ENCODE assay signal across 13 cellular contexts in the genomic region with DNA sequence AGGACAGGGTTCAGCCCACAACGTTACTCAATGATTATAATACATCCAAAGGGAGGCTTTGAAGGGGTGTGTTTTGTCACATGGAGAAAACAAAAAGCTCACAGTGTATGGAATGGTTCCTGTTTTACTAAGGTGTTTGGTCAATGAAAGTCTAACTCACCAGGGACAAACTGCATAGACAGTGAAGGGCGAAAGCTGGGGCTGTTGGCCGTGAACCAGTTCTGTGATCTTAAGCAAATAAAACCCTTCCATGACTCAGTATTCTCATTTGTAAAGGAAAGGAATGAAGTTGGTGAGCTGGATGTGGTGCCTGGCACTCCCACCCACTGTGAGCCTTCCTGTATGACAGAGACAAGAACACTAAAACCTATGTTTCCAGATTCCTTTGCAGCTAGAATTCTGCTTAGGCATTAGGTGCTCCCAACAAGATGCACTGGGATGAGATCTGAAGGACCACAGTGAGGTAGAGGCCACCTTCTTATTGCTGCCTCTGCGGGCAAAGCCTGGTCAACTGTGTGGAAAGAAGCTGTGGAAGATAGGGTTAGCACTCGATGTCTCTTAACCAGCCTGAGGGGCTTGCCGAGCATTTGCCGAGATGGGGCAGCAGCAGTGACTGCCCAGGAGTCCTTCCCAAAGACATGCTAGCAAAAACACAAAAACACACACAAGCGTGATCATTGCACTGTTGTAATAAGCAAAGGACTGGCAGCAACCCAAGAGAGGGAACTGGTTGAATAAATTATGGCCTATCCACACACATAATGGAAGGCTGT. TPM values are rescaled to one million over a fixed set of nuclear protein-coding genes. Genes with fewer than 3 reads are reported as not detected.
DNase-seq lines count a peak whose midpoint lies in the region; ATAC-seq, FAIRE-seq and TF ChIP-seq lines count a peak whose summit lies in the region.
"Had no signal": no experiment of that assay in that cellular context is flagged by ENCODE, and none has a peak within 500 bp of the region (broad histone marks: within the 10 kb centered on the region; RNA-seq: fewer than 3 reads in every experiment).

No MANE protein-coding gene starts in this region.

- H3K9me3 Mint-ChIP-seq in activated naive CD8-positive, alpha-beta T cell treated with anti-CD3 and anti-CD28 coated beads, Interleukin-2, amount 50 U/mL, for 24 hours = peaks cover 4% of the 10 kb centered on the region
- peaks cover 7% of the 10 kb centered on the region for H3K9me3 Mint-ChIP-seq in nephron progenitor cell
- H3K9me3 Mint-ChIP-seq: T-cell had no signal

- H3K4me3 ChIP-seq in AG09309 (ENCODE audit: control insufficient read depth, low read depth, low read length) (no peak overlapping the region), SJCRH30 (no peak overlapping the region)
- H3K4me3 ChIP-seq: gastrocnemius medialis had no signal

- peaks cover 18% of the 10 kb centered on the region for H3K36me3 Mint-ChIP-seq in activated naive CD8-positive, alpha-beta T cell treated with anti-CD3 and anti-CD28 coated beads, Interleukin-2, amount 50 U/mL, for 24 hours (ENCODE audit: low read depth)
- H3K36me3 Mint-ChIP-seq in nephron progenitor cell (ENCODE audit: low read depth) = peaks cover under 1% of the 10 kb centered on the region

- no peaks in the 10 kb centered on the region for H3K27me3 Mint-ChIP-seq in activated naive CD8-positive, alpha-beta T cell treated with anti-CD3 and anti-CD28 coated beads, Interleukin-2, amount 50 U/mL, for 24 hours
- H3K27me3 Mint-ChIP-seq in nephron progenitor cell (ENCODE audit: low read depth, poor library complexity) = peaks cover 9% of the 10 kb centered on the region
- H3K27me3 Mint-ChIP-seq: T-cell had no signal

- ATAC-seq in activated naive CD8-positive, alpha-beta T cell treated with anti-CD3 and anti-CD28 coated beads, Interleukin-2, amount 50 U/mL, for 24 hours = no peak
- ATAC-seq in HG03159 (IDR thresholded peaks at IDR 0.05; ENCODE audit: unreplicated experiment) = no peak
- ATAC-seq: gastrocnemius medialis, T-cell had no signal

- H3K4me1 ChIP-seq in SJCRH30 = no peaks in the 10 kb centered on the region
- H3K4me1 ChIP-seq: gastrocnemius medialis had no signal

- no peak overlapping the region for H3K27ac ChIP-seq in SJCRH30
- H3K27ac ChIP-seq: gastrocnemius medialis had no signal

- no peak for TF ChIP-seq POLR2A in GM12891 (IDR thresholded peaks at IDR 0.05; ENCODE audit: low read depth, low read length)

- H3K27me3 ChIP-seq in SJCRH30 = no peaks in the 10 kb centered on the region
- H3K27me3 ChIP-seq: gastrocnemius medialis had no signal

- H3K9me3 ChIP-seq in SJCRH30 (replicated peaks) = no peaks in the 10 kb centered on the region
- H3K9me3 ChIP-seq: gastrocnemius medialis had no signal

- H3K36me3 ChIP-seq in SJCRH30 = no peaks in the 10 kb centered on the region
- H3K36me3 ChIP-seq: gastrocnemius medialis had no signal

- peak overlapping the region; percentile 60 for H3K27ac Mint-ChIP-seq in activated naive CD8-positive, alpha-beta T cell treated with anti-CD3 and anti-CD28 coated beads, Interleukin-2, amount 50 U/mL, for 24 hours
- H3K27ac Mint-ChIP-seq in nephron progenitor cell = no peak overlapping the region
- H3K27ac Mint-ChIP-seq: T-cell had no signal

- DNase-seq in AG09309 (ENCODE audit: low read depth) = peak; percentile 28
- no peak for DNase-seq in GM12891 (ENCODE audit: insufficient read length, low spot score)
- no peak for DNase-seq in activated naive CD8-positive, alpha-beta T cell treated with anti-CD3 and anti-CD28 coated beads, Interleukin-2, amount 50 U/mL, for 24 hours
- peak; percentile 86 for DNase-seq in kidney glomerular epithelial cell (lab: John Stamatoyannopoulos, UW)
- no peak for DNase-seq in central memory CD4-positive, alpha-beta T cell
- no peak for DNase-seq in nephron progenitor cell
- DNase-seq in SJCRH30 = no peak
- DNase-seq: activated gamma-delta T cell; gastrocnemius medialis; NCI-H1436 treated with DMSO at 0.1 percent for 48 hours; stimulated activated CD4-positive, alpha-beta T cell treated with anti-CD3 and anti-CD28 coated beads, Interleukin-4, amount 100 ng/mL, for 24 hours; T-cell had no signal

- peak overlapping the region; percentile 22 for H3K4me3 Mint-ChIP-seq in activated naive CD8-positive, alpha-beta T cell treated with anti-CD3 and anti-CD28 coated beads, Interleukin-2, amount 50 U/mL, for 24 hours
- no peak overlapping the region for H3K4me3 Mint-ChIP-seq in nephron progenitor cell
- H3K4me3 Mint-ChIP-seq: T-cell had no signal

- peaks cover 91% of the 10 kb centered on the region for H3K4me1 Mint-ChIP-seq in activated naive CD8-positive, alpha-beta T cell treated with anti-CD3 and anti-CD28 coated beads, Interleukin-2, amount 50 U/mL, for 24 hours
- H3K4me1 Mint-ChIP-seq in nephron progenitor cell = peaks cover 32% of the 10 kb centered on the region

- peak; percentile 63 for FAIRE-seq in GM12891 (lab: Jason Lieb, UNC)

- TF ChIP-seq CTCF in AG09309 (IDR thresholded peaks at IDR 0.05; ENCODE audit: control insufficient read depth, insufficient read depth, low read depth, low read length, missing control alignments) (no peak), nephron progenitor cell (IDR thresholded peaks at IDR 0.05) (no peak)

TF ChIP-seq in GM12891, 5 proteins besides CTCF, POLR2A, EP300 and RAD21:
- TF ChIP-seq POU2F2 (IDR thresholded peaks at IDR 0.05; ENCODE audit: low read depth, low read length) (no peak), SPI1 (IDR thresholded peaks at IDR 0.05; ENCODE audit: low read depth, low read length) (no peak), PAX5 (IDR thresholded peaks at IDR 0.05; ENCODE audit: insufficient read depth, low read length, severe bottlenecking) (no peak), POLR2AphosphoS5 (IDR thresholded peaks at IDR 0.05; ENCODE audit: low read depth, low read length) (no peak), TAF1 (IDR thresholded peaks at IDR 0.05; ENCODE audit: low read depth, low read length) (no peak)

RNA-seq across cellular contexts. Expression of gene VCPKMT, which starts 48.5 kb away (rescaled TPM):
- polyA plus RNA-seq in GM12891 (2012; ENCODE audit: low read depth, missing spikeins) = 13.1 TPM
- total RNA-seq in SJCRH30 (2014; rRNA removed; shearing (Covaris generic)) = 7.8 and 11.6 TPM in 2 replicates

Comparison
In these comparisons a context has a peak if more than half of its experiments do, and no peak if none do; other contexts are left out.
1. DNase-seq: peak in AG09309 (single experiment) and kidney glomerular epithelial cell (single experiment); none in GM12891 (single experiment), activated naive CD8-positive, alpha-beta T cell treated with anti-CD3 and anti-CD28 coated beads, Interleukin-2, amount 50 U/mL, for 24 hours (single experiment), central memory CD4-positive, alpha-beta T cell (single experiment), nephron progenitor cell (single experiment) and SJCRH30 (0 of 2).